Comparison of ENCODE assay signal across 1 cellular context in the genomic region with DNA sequence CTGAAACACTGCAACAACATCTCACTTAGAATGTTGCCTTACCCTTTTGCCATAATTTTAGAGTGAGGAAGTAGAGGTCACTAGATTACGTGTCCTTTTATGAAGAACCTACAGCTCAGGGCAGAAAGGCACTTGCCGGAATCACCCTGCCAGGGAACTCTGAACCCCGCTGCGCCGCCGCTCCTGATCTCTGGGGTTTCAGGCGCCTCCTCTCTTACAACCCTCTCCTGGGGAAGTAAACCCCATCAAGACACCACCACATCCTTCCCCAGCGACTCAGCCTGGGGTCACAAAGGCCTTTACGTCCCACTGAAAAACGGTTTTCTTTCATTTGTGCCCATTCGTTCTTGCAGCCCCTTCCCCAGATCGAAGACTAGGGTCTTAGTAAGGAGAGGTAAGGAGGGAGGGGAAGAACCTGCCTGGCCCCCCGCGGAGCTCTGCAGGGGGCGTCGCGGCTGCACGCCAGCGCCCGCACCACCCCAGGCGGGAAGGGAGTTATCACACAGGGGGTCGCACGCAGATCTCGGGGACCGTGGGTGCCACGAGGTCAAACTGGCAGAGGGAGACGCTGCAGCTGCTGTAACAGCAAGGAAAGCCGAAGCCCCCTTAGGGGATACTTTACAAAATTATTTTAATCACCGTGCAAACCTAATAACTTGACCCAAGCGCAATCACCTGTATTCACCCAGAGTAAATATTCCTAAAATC.
TF ChIP-seq lines count a peak whose summit lies in the region.

No MANE protein-coding gene starts in this region.

TF ChIP-seq in liver, 16 proteins besides CTCF, POLR2A, EP300 and RAD21 (continued from another document):
- TF ChIP-seq, protein P1, sequence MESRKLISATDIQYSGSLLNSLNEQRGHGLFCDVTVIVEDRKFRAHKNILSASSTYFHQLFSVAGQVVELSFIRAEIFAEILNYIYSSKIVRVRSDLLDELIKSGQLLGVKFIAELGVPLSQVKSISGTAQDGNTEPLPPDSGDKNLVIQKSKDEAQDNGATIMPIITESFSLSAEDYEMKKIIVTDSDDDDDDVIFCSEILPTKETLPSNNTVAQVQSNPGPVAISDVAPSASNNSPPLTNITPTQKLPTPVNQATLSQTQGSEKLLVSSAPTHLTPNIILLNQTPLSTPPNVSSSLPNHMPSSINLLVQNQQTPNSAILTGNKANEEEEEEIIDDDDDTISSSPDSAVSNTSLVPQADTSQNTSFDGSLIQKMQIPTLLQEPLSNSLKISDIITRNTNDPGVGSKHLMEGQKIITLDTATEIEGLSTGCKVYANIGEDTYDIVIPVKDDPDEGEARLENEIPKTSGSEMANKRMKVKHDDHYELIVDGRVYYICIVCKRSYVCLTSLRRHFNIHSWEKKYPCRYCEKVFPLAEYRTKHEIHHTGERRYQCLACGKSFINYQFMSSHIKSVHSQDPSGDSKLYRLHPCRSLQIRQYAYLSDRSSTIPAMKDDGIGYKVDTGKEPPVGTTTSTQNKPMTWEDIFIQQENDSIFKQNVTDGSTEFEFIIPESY (IDR thresholded peaks at IDR 0.05) = no peak
- TF ChIP-seq, protein P2, sequence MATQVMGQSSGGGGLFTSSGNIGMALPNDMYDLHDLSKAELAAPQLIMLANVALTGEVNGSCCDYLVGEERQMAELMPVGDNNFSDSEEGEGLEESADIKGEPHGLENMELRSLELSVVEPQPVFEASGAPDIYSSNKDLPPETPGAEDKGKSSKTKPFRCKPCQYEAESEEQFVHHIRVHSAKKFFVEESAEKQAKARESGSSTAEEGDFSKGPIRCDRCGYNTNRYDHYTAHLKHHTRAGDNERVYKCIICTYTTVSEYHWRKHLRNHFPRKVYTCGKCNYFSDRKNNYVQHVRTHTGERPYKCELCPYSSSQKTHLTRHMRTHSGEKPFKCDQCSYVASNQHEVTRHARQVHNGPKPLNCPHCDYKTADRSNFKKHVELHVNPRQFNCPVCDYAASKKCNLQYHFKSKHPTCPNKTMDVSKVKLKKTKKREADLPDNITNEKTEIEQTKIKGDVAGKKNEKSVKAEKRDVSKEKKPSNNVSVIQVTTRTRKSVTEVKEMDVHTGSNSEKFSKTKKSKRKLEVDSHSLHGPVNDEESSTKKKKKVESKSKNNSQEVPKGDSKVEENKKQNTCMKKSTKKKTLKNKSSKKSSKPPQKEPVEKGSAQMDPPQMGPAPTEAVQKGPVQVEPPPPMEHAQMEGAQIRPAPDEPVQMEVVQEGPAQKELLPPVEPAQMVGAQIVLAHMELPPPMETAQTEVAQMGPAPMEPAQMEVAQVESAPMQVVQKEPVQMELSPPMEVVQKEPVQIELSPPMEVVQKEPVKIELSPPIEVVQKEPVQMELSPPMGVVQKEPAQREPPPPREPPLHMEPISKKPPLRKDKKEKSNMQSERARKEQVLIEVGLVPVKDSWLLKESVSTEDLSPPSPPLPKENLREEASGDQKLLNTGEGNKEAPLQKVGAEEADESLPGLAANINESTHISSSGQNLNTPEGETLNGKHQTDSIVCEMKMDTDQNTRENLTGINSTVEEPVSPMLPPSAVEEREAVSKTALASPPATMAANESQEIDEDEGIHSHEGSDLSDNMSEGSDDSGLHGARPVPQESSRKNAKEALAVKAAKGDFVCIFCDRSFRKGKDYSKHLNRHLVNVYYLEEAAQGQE (IDR thresholded peaks at IDR 0.05) = no peak
- TF ChIP-seq GABPA (IDR thresholded peaks at IDR 0.05 in 1 of 2, conservative IDR thresholded peaks at IDR 0.05 in 1 of 2) = no peak
- TF ChIP-seq, protein P3, sequence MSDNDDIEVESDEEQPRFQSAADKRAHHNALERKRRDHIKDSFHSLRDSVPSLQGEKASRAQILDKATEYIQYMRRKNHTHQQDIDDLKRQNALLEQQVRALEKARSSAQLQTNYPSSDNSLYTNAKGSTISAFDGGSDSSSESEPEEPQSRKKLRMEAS (IDR thresholded peaks at IDR 0.05) = no peak
TF ChIP-seq in liver: peak in this region for 0.
